In genomic region chr21:17795084-17796036, GRCh38 we compare ENCODE assay signal across 19 cellular contexts. TPM values are rescaled to one million over a fixed set of nuclear protein-coding genes. Genes with fewer than 3 reads are reported as not detected.
DNase-seq lines count a peak whose midpoint lies in the region; ATAC-seq and TF ChIP-seq lines count a peak whose summit lies in the region.
"Had no signal": no experiment of that assay in that cellular context is flagged by ENCODE, and none has a peak within 500 bp of the region (broad histone marks: within the 10 kb centered on the region; RNA-seq: fewer than 3 reads in every experiment).

No MANE protein-coding gene starts in this region.

- no peak for DNase-seq in activated CD4-positive, alpha-beta T cell treated with anti-CD3 and anti-CD28 coated beads for 36 hours
- DNase-seq in activated CD4-positive, alpha-beta T cell treated with anti-CD3 and anti-CD28 coated beads for 1 hour: no peak
- DNase-seq in Peyer's patch (no peak), foreskin fibroblast (no peak), tibial nerve (ENCODE audit: low spot score in 2 of 2) (no peak), DMS53 (lab: John Stamatoyannopoulos, UW) (no peak)
- no peak for DNase-seq in effector memory CD4-positive, alpha-beta T cell
- DNase-seq in stimulated activated naive CD8-positive, alpha-beta T cell treated with anti-CD3 and anti-CD28 coated beads, Interleukin-15, Interleukin-2, amounts not matched to agents 100 U/mL and 50 U/mL, for 24 hours: no peak
- DNase-seq: activated CD8-positive, alpha-beta memory T cell treated with anti-CD3 and anti-CD28 coated beads for 24 hours; amygdala; colonic mucosa; COR-L47; erythroblast; NCI-H526; RPMI8226; stimulated activated CD4-positive, alpha-beta T cell treated with anti-CD3 and anti-CD28 coated beads, Interleukin-4, amount 100 ng/mL, for 4 hours; stimulated activated naive CD4-positive, alpha-beta T cell had no signal

- TF ChIP-seq CTCF in Peyer's patch (IDR thresholded peaks at IDR 0.05) (no peak), foreskin fibroblast (IDR thresholded peaks at IDR 0.05; ENCODE audit: low read depth, low read length) (no peak), tibial nerve (IDR thresholded peaks at IDR 0.05) (no peak)

- CTCF ChIA-PET in activated CD4-positive, alpha-beta T cell treated with anti-CD3 and anti-CD28 coated beads for 36 hours (lab: Charles Lee): interaction anchor here (0.6 to 1.7 kb wide), 4 partner anchors 12 to 108 kb away, joined by 3 to 8 read pairs (median 3); no protein-coding TSS in a partner anchor

- H3K4me3 ChIP-seq in Peyer's patch (no peak overlapping the region), foreskin fibroblast (ENCODE audit: low read depth in 1 of 2, low read length in 2 of 2) (no peak overlapping the region), tibial nerve (no peak overlapping the region)
- peak overlapping the region; percentile 40 for H3K4me3 ChIP-seq in effector memory CD4-positive, alpha-beta T cell (ENCODE audit: insufficient read depth, low read depth, low read length, poor library complexity, severe bottlenecking)
- H3K4me3 ChIP-seq: colonic mucosa had no signal

- no peaks in the 10 kb centered on the region for H3K9me3 ChIP-seq in Peyer's patch
- H3K9me3 ChIP-seq in effector memory CD4-positive, alpha-beta T cell (ENCODE audit: control insufficient read depth, low read length): no peaks in the 10 kb centered on the region
- H3K9me3 ChIP-seq in tibial nerve: no peaks in the 10 kb centered on the region
- H3K9me3 ChIP-seq: colonic mucosa, right atrium auricular region had no signal

- H3K4me1 ChIP-seq in Peyer's patch (no peaks in the 10 kb centered on the region), tibial nerve (peaks cover 0 to 48% (median 0%) of the 10 kb centered on the region in 4 donors)
- peaks cover 52% of the 10 kb centered on the region for H3K4me1 ChIP-seq in effector memory CD4-positive, alpha-beta T cell (ENCODE audit: control insufficient read depth, insufficient read depth, low read length, poor library complexity, severe bottlenecking)
- H3K4me1 ChIP-seq: colonic mucosa had no signal

- TF ChIP-seq POLR2A in Peyer's patch (IDR thresholded peaks at IDR 0.05) (no peak), tibial nerve (IDR thresholded peaks at IDR 0.05) (no peak)

- no peaks in the 10 kb centered on the region for H3K27me3 Mint-ChIP-seq in activated CD4-positive, alpha-beta T cell treated with anti-CD3 and anti-CD28 coated beads for 36 hours

- peak overlapping the region in 3 of 4 donors; percentile 32 to 70 (median 56) for H3K27ac ChIP-seq in Peyer's patch
- peak overlapping the region; percentile 83 for H3K27ac ChIP-seq in effector memory CD4-positive, alpha-beta T cell (ENCODE audit: insufficient read depth, low read length, poor library complexity, severe bottlenecking)
- no peak overlapping the region for H3K27ac ChIP-seq in tibial nerve
- H3K27ac ChIP-seq: right atrium auricular region had no signal

- H3K36me3 Mint-ChIP-seq in activated CD4-positive, alpha-beta T cell treated with anti-CD3 and anti-CD28 coated beads for 36 hours (ENCODE audit: low read depth): peaks cover 40% of the 10 kb centered on the region

- H3K9me3 Mint-ChIP-seq in activated CD4-positive, alpha-beta T cell treated with anti-CD3 and anti-CD28 coated beads for 36 hours (ENCODE audit: low read depth): no peaks in the 10 kb centered on the region
- H3K9me3 Mint-ChIP-seq: nephron had no signal

- no peaks in the 10 kb centered on the region for H3K27me3 ChIP-seq in Peyer's patch
- H3K27me3 ChIP-seq in effector memory CD4-positive, alpha-beta T cell (replicated peaks; ENCODE audit: control insufficient read depth, insufficient read depth, low read length, poor library complexity, severe bottlenecking): no peaks in the 10 kb centered on the region
- no peaks in the 10 kb centered on the region for H3K27me3 ChIP-seq in tibial nerve
- H3K27me3 ChIP-seq: colonic mucosa, right atrium auricular region had no signal

- H3K27ac Mint-ChIP-seq in activated CD4-positive, alpha-beta T cell treated with anti-CD3 and anti-CD28 coated beads for 36 hours: peak overlapping the region; percentile 72
- H3K27ac Mint-ChIP-seq: nephron had no signal

- H3K4me3 Mint-ChIP-seq in activated CD4-positive, alpha-beta T cell treated with anti-CD3 and anti-CD28 coated beads for 36 hours: no peak overlapping the region
- H3K4me3 Mint-ChIP-seq: nephron had no signal

- 88 to 91% methylated on average over 6 of the region's 6 CpGs for WGBS in tibial nerve, 2 donors

- peak; percentile 22 for ATAC-seq in activated CD4-positive, alpha-beta T cell treated with anti-CD3 and anti-CD28 coated beads for 36 hours
- peak; percentile 17 for ATAC-seq in stimulated activated naive CD8-positive, alpha-beta T cell treated with anti-CD3 and anti-CD28 coated beads, Interleukin-15, Interleukin-2, amounts not matched to agents 100 U/mL and 50 U/mL, for 24 hours

- no peaks in the 10 kb centered on the region for H3K36me3 ChIP-seq in Peyer's patch
- peaks cover 9% of the 10 kb centered on the region for H3K36me3 ChIP-seq in effector memory CD4-positive, alpha-beta T cell (ENCODE audit: control insufficient read depth, insufficient read depth, low read length)
- H3K36me3 ChIP-seq in tibial nerve: peaks cover 0 to 9% (median 0%) of the 10 kb centered on the region in 3 donors
- H3K36me3 ChIP-seq: colonic mucosa had no signal

- POLR2A ChIA-PET in activated CD4-positive, alpha-beta T cell treated with anti-CD3 and anti-CD28 coated beads for 36 hours (lab: Charles Lee): no interaction called here

- TF ChIP-seq EP300 in tibial nerve (IDR thresholded peaks at IDR 0.05): no peak

- H3K4me1 Mint-ChIP-seq in activated CD4-positive, alpha-beta T cell treated with anti-CD3 and anti-CD28 coated beads for 36 hours: peaks cover 62% of the 10 kb centered on the region

- intact Hi-C loops in activated CD4-positive, alpha-beta T cell treated with anti-CD3 and anti-CD28 coated beads for 36 hours (cut with DNase I, micrococcal nuclease): loop anchor here in 1 of 2 experiments (2.0 kb wide), 1 partner anchor 23 kb away; the partner anchor contains the start of gene C21orf91

RNA-seq across cellular contexts. Expression of gene C21orf91, which starts 23.8 kb away (rescaled TPM):
- total RNA-seq in activated CD4-positive, alpha-beta T cell treated with anti-CD3 and anti-CD28 coated beads for 36 hours: 10 to 100 TPM; 20.8 to 22.9 TPM
- 1 to 10 TPM; 4.2 to 7.1 (median 5.7) TPM for total RNA-seq in Peyer's patch
- 10 to 100 TPM in 2 of 4 donors, 1 to 10 TPM in 2; 3.6 to 14.2 (median 9.5) TPM for total RNA-seq in tibial nerve

Comparison
In these comparisons a context has a peak if more than half of its experiments do, and no peak if none do; other contexts are left out.
1. H3K27ac ChIP-seq: peak in Peyer's patch (3 of 4) and effector memory CD4-positive, alpha-beta T cell (single experiment); none in tibial nerve (0 of 4).